2 cellular contexts compared by ENCODE assay signal in the genomic region with DNA sequence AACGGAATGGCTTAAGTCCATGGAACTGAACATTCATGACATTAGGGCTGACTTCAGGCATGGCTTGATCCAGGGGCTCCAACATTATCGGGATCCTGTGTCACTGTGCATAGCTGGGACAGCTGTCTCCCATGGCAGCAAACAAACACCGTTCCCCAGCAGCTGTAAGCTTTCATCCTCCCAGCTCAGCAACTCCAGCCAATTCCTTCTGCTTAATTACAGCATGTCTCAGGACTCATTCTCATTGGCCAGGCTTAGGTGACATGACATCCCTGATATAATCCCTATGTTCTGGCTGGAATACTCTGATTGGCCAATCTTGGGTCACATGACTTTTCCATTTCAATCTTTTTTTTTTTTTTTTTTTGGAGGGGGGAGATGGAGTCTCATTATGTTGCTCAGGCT.
TF ChIP-seq lines count a peak whose summit lies in the region.

No MANE protein-coding gene starts in this region.

TF ChIP-seq in A549, 52 proteins besides CTCF, POLR2A, EP300 and RAD21:
- TF ChIP-seq USF2 (IDR thresholded peaks at IDR 0.05), result peak; percentile 45
- TF ChIP-seq CHD4 (IDR thresholded peaks at IDR 0.05; ENCODE audit: borderline replicate concordance), result no peak
- TF ChIP-seq, protein P1, sequence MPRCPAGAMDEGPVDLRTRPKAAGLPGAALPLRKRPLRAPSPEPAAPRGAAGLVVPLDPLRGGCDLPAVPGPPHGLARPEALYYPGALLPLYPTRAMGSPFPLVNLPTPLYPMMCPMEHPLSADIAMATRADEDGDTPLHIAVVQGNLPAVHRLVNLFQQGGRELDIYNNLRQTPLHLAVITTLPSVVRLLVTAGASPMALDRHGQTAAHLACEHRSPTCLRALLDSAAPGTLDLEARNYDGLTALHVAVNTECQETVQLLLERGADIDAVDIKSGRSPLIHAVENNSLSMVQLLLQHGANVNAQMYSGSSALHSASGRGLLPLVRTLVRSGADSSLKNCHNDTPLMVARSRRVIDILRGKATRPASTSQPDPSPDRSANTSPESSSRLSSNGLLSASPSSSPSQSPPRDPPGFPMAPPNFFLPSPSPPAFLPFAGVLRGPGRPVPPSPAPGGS (IDR thresholded peaks at IDR 0.05), result no peak
- no peak for TF ChIP-seq MAZ (IDR thresholded peaks at IDR 0.05; ENCODE audit: borderline replicate concordance, low read depth, low read length)

TF ChIP-seq in HEK293T, 16 proteins besides CTCF, POLR2A, EP300 and RAD21:
- TF ChIP-seq, protein P2, sequence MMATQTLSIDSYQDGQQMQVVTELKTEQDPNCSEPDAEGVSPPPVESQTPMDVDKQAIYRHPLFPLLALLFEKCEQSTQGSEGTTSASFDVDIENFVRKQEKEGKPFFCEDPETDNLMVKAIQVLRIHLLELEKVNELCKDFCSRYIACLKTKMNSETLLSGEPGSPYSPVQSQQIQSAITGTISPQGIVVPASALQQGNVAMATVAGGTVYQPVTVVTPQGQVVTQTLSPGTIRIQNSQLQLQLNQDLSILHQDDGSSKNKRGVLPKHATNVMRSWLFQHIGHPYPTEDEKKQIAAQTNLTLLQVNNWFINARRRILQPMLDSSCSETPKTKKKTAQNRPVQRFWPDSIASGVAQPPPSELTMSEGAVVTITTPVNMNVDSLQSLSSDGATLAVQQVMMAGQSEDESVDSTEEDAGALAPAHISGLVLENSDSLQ (IDR thresholded peaks at IDR 0.05), result peak; percentile 89; the same call in 1 of the 2 replicates
- TF ChIP-seq FOXM1 (IDR thresholded peaks at IDR 0.05; ENCODE audit: borderline replicate concordance), result no peak
- TF ChIP-seq ZNF384 (IDR thresholded peaks at IDR 0.05), result peak; percentile 97
